ENCODE assay signal across 14 cellular contexts in the genomic region with DNA sequence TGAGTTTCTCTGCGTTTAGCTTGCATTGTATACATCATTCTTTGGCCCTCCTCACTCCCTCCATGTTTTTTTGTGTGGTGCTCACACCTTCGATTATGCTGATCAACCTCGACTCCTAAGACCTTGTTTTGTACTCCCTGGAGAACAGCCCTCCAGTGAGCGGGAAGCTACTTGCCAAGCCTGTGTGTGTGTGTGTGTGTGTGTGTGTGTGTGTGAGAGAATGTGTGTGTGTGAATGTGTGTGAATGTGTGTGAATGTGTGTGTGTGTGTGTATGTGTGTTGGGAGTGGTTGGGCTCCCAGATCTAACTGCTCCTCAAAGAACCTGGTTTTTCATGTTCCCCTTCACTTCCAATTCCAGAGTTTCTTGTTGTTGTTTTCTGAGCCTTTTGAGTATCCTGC. TPM values are rescaled to one million over a fixed set of nuclear protein-coding genes. Genes with fewer than 3 reads are reported as not detected.
DNase-seq lines count a peak whose midpoint lies in the region; ATAC-seq, FAIRE-seq and TF ChIP-seq lines count a peak whose summit lies in the region.
"Had no signal": no experiment of that assay in that cellular context is flagged by ENCODE, and none has a peak within 500 bp of the region (broad histone marks: within the 10 kb centered on the region; RNA-seq: fewer than 3 reads in every experiment).

No MANE protein-coding gene starts in this region.

- peak; percentile 53 for FAIRE-seq in GM12892 (lab: Jason Lieb, UNC)
- FAIRE-seq: A549, GM12878 had no signal

- H3K4me1 Mint-ChIP-seq in brain = peaks cover 57% of the 10 kb centered on the region
- peaks cover 11% of the 10 kb centered on the region for H3K4me1 Mint-ChIP-seq in Calu3 (ENCODE audit: low read depth, unreplicated experiment)

- H3K9me3 ChIP-seq in HEK293 (ENCODE audit: control insufficient read depth, insufficient read depth, low read depth, low read length) (no peaks in the 10 kb centered on the region), stomach smooth muscle (ENCODE audit: control insufficient read depth in 2 of 2, low read length in 2 of 2) (no peaks in the 10 kb centered on the region)
- H3K9me3 ChIP-seq: A549, BE2C, HAP-1 had no signal

- H3K4me3 ChIP-seq in HEK293 (ENCODE audit: low read depth, low read length) (no peak overlapping the region), stomach smooth muscle (ENCODE audit: low read length in 2 of 2) (no peak overlapping the region)
- H3K4me3 ChIP-seq: A549, GM12878, HAP-1 had no signal

- TF ChIP-seq POLR2A in GM12892 (IDR thresholded peaks at IDR 0.05; ENCODE audit: low read depth, low read length) = no peak

- no peak for DNase-seq in GM12892 (ENCODE audit: insufficient read length)
- no peak for DNase-seq in Calu3
- DNase-seq: BE2C, DMS79, GOT3, HFFc6, KBM-7 had no signal

- H3K36me3 ChIP-seq in HEK293 (ENCODE audit: control insufficient read depth in 2 of 2, insufficient read depth in 1 of 2, low read length in 2 of 2) (peaks cover 0 to 29% of the 10 kb centered on the region in 2 experiments; a peak in 1 of 3 replicates), stomach smooth muscle (ENCODE audit: control insufficient read depth in 2 of 2, insufficient read depth in 2 of 2, low read length in 2 of 2) (peaks cover 3 to 12% of the 10 kb centered on the region in 2 donors)
- H3K36me3 ChIP-seq: BE2C, HAP-1 had no signal

- H3K27me3 Mint-ChIP-seq in brain = peaks cover 5% of the 10 kb centered on the region
- H3K27me3 Mint-ChIP-seq in Calu3 (ENCODE audit: unreplicated experiment) = no peaks in the 10 kb centered on the region

- no TSS peak for BruUV-seq in Calu3 (replicated peaks; lab: Mats Ljungman, UMichigan)

- no peak for TF ChIP-seq CTCF in HEK293 (tag by site-specific recombination; IDR thresholded peaks at IDR 0.05)
- no peak for TF ChIP-seq CTCF in brain (conservative IDR thresholded peaks at IDR 0.05)
- no peak for TF ChIP-seq CTCF in Calu3 (IDR thresholded peaks at IDR 0.05; ENCODE audit: unreplicated experiment)

- H3K9ac ChIP-seq in stomach smooth muscle (ENCODE audit: low read length in 2 of 2) = no peak overlapping the region

- peaks cover 16% of the 10 kb centered on the region for H3K36me3 Mint-ChIP-seq in brain
- H3K36me3 Mint-ChIP-seq in Calu3 (ENCODE audit: insufficient read depth, unreplicated experiment) = peaks cover 5% of the 10 kb centered on the region

- intact Hi-C loops in Calu3 (cut with micrococcal nuclease; ENCODE audit: unreplicated experiment) = no loop called here

- H3K4me1 ChIP-seq in HEK293 (ENCODE audit: control insufficient read depth, insufficient read depth, low read length) = peaks cover 6% of the 10 kb centered on the region; the same call in 1 of the 2 replicates
- H3K4me1 ChIP-seq in stomach smooth muscle (ENCODE audit: control insufficient read depth, insufficient read depth, low read length) = peaks cover 22% of the 10 kb centered on the region
- H3K4me1 ChIP-seq: BE2C had no signal

- CTCF ChIA-PET in HEK293 (lab: Yijun Ruan, JAX) = interaction anchor here (0.5 to 2.4 kb wide), 7 partner anchors 9 to 97 kb away, joined by 3 to 11 read pairs (median 6); a partner anchor contains a TSS
- CTCF ChIA-PET in Calu3 (lab: Charles Lee) = no interaction called here

- H3K27ac ChIP-seq in HEK293 (ENCODE audit: extremely low read depth, low read depth, low read length) = no peak overlapping the region
- peak overlapping the region; percentile 11 for H3K27ac ChIP-seq in stomach smooth muscle (ENCODE audit: low read length)
- H3K27ac ChIP-seq: A549 had no signal

- no peak for ATAC-seq in GM18909 (IDR thresholded peaks at IDR 0.05; ENCODE audit: poor library complexity, unreplicated experiment)
- ATAC-seq: A549, GM12878 had no signal

- POLR2A ChIA-PET in HEK293 (lab: Yijun Ruan, JAX) = no interaction called here

- H3K4me3 Mint-ChIP-seq in brain = peak overlapping the region in 4 of 5 experiments; percentile 28 to 99 (median 62)
- H3K4me3 Mint-ChIP-seq in Calu3 (ENCODE audit: low read depth, unreplicated experiment) = no peak overlapping the region
- H3K4me3 Mint-ChIP-seq: HFFc6 had no signal

- H3K27ac Mint-ChIP-seq in brain (peak overlapping the region in 3 of 5 experiments; percentile 28 to 74 (median 32)), Calu3 (ENCODE audit: unreplicated experiment) (no peak overlapping the region)
- H3K27ac Mint-ChIP-seq: HFFc6 had no signal

- H3K9me3 Mint-ChIP-seq in brain (no peaks in the 10 kb centered on the region), Calu3 (ENCODE audit: low read depth, unreplicated experiment) (no peaks in the 10 kb centered on the region)
- H3K9me3 Mint-ChIP-seq: HFFc6 had no signal

- no peaks in the 10 kb centered on the region for H3K27me3 ChIP-seq in stomach smooth muscle (ENCODE audit: control insufficient read depth in 1 of 2, insufficient read depth in 2 of 2, low read length in 2 of 2)
- H3K27me3 ChIP-seq: BE2C had no signal

TF ChIP-seq in HEK293, 187 proteins besides CTCF, POLR2A, EP300 and RAD21:
- no peak for TF ChIP-seq ZNF48 (tag by site-specific recombination; IDR thresholded peaks at IDR 0.05)
- TF ChIP-seq, protein P1, sequence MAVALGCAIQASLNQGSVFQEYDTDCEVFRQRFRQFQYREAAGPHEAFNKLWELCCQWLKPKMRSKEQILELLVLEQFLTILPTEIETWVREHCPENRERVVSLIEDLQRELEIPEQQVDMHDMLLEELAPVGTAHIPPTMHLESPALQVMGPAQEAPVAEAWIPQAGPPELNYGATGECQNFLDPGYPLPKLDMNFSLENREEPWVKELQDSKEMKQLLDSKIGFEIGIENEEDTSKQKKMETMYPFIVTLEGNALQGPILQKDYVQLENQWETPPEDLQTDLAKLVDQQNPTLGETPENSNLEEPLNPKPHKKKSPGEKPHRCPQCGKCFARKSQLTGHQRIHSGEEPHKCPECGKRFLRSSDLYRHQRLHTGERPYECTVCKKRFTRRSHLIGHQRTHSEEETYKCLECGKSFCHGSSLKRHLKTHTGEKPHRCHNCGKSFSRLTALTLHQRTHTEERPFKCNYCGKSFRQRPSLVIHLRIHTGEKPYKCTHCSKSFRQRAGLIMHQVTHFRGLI (tag by site-specific recombination; IDR thresholded peaks at IDR 0.05) = peak; percentile 63
- TF ChIP-seq, protein P2, sequence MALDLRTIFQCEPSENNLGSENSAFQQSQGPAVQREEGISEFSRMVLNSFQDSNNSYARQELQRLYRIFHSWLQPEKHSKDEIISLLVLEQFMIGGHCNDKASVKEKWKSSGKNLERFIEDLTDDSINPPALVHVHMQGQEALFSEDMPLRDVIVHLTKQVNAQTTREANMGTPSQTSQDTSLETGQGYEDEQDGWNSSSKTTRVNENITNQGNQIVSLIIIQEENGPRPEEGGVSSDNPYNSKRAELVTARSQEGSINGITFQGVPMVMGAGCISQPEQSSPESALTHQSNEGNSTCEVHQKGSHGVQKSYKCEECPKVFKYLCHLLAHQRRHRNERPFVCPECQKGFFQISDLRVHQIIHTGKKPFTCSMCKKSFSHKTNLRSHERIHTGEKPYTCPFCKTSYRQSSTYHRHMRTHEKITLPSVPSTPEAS (tag by site-specific recombination; IDR thresholded peaks at IDR 0.05) = peak; percentile 75

RNA-seq across cellular contexts. Expression of a gene that starts 6.0 kb away (rescaled TPM):
- not detected for polyA plus RNA-seq in GM12892 (2012; ENCODE audit: missing spikeins)
- polyA plus RNA-seq in brain (ENCODE audit: insufficient read depth, low read depth, low replicate concordance) = 6.4 TPM
- total RNA-seq in Calu3 (2022) = 7.5 and 8.4 TPM in 2 replicates

RNA-seq across cellular contexts. Expression of a gene that starts 24.7 kb away (rescaled TPM):
- polyA plus RNA-seq in GM12892 (2012; ENCODE audit: missing spikeins) = 5.4 TPM
- polyA plus RNA-seq in brain (ENCODE audit: insufficient read depth, low read depth, low replicate concordance) = 3.3 TPM
- total RNA-seq in Calu3 (2022) = 0.99 and 1.7 TPM in 2 replicates

RNA-seq across cellular contexts. Expression of a gene that starts 24.9 kb away (rescaled TPM):
- 21.5 TPM for polyA plus RNA-seq in GM12892 (2012; ENCODE audit: missing spikeins)
- polyA plus RNA-seq in brain (ENCODE audit: insufficient read depth, low read depth, low replicate concordance) = 22.3 TPM
- total RNA-seq in Calu3 (2022) = 47.6 and 54.6 TPM in 2 replicates

RNA-seq across cellular contexts. Expression of a gene that starts 36.8 kb away (rescaled TPM):
- polyA plus RNA-seq in GM12892 (2012; ENCODE audit: missing spikeins) = 1.8 TPM
- polyA plus RNA-seq in brain (ENCODE audit: insufficient read depth, low read depth, low replicate concordance) = 11.6 TPM
- 10.7 and 12.8 TPM in 2 replicates for total RNA-seq in Calu3 (2022)

RNA-seq across cellular contexts. Expression of a gene that starts 37.8 kb away (rescaled TPM):
- 28.7 TPM for polyA plus RNA-seq in GM12892 (2012; ENCODE audit: missing spikeins)
- 125 TPM for polyA plus RNA-seq in brain (ENCODE audit: insufficient read depth, low read depth, low replicate concordance)
- total RNA-seq in Calu3 (2022) = 43.7 and 59.0 TPM in 2 replicates
